Comparison of ENCODE assay signal across 26 cellular contexts in the genomic region with DNA sequence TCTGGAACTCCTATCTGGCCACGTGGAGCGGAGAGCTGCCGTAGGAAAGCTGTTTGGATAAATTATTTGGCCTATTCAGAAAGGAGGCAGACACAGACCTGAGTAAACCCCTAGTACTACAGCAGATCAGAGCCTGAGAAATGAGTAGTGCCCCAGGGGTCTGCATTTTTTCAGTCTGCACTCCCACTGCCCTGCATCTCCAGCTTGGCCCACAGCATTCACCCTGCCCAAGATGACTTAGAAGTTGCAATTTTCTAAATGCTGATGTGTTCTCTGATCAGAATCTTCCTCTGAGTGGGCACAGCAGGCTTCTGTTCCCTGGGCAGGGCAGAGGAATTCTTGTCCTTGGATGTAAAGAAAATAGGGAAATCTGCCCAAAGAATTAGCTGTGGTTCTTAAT. TPM values are rescaled to one million over a fixed set of nuclear protein-coding genes. Genes with fewer than 3 reads are reported as not detected.
"Had no signal": no experiment of that assay in that cellular context is flagged by ENCODE, and none has a peak within 500 bp of the region (broad histone marks: within the 10 kb centered on the region; RNA-seq: fewer than 3 reads in every experiment).

No MANE protein-coding gene starts in this region.

- H3K36me3 ChIP-seq: colonic mucosa, heart right ventricle, ovary, right atrium auricular region, suprapubic skin, thyroid gland, upper lobe of left lung, uterus had no signal

- H3K4me1 ChIP-seq: colonic mucosa, right atrium auricular region, suprapubic skin, uterus had no signal

- H3K9me3 ChIP-seq: colonic mucosa, heart right ventricle, ovary, right atrium auricular region, suprapubic skin, thyroid gland, upper lobe of left lung, uterus had no signal

- ATAC-seq: heart right ventricle; naive thymus-derived CD4-positive, alpha-beta T cell; stimulated activated naive CD8-positive, alpha-beta T cell treated with anti-CD3 and anti-CD28 coated beads, Interleukin-15, Interleukin-2, amounts not matched to agents 100 U/mL and 50 U/mL, for 24 hours had no signal

- H3K4me3 Mint-ChIP-seq: endodermal cell; naive thymus-derived CD4-positive, alpha-beta T cell; nephron progenitor cell had no signal

- H3K4me1 Mint-ChIP-seq: nephron progenitor cell had no signal

- H3K4me3 ChIP-seq: colonic mucosa, heart right ventricle, ovary, right atrium auricular region, suprapubic skin, thyroid gland, upper lobe of left lung, uterus had no signal

- H3K27ac ChIP-seq: colonic mucosa, ovary, right atrium auricular region, suprapubic skin, thyroid gland, uterus had no signal

- DNase-seq: colonic mucosa; effector CD4-positive, alpha-beta T cell; endodermal cell; foreskin melanocyte; heart right ventricle; hypothalamus; kidney glomerular epithelial cell; mammary epithelial cell; naive thymus-derived CD4-positive, alpha-beta T cell; nephron progenitor cell; nucleus accumbens; ovary; small intestine; stimulated activated CD4-positive, alpha-beta T cell treated with anti-CD3 and anti-CD28 coated beads, Interleukin-2, amount 100 ng/mL, for 48 hours; stimulated activated naive CD8-positive, alpha-beta T cell treated with anti-CD3 and anti-CD28 coated beads, Interleukin-15, Interleukin-2, amounts not matched to agents 100 U/mL and 50 U/mL, for 24 hours; thyroid gland; upper lobe of left lung; uterus had no signal

- H3K27me3 ChIP-seq: colonic mucosa, heart right ventricle, ovary, right atrium auricular region, suprapubic skin, thyroid gland, upper lobe of left lung, uterus had no signal

- H3K27ac Mint-ChIP-seq: endodermal cell; naive thymus-derived CD4-positive, alpha-beta T cell; nephron progenitor cell had no signal

RNA-seq across cellular contexts. Expression of a gene that starts 57.1 kb away (rescaled TPM):
- total RNA-seq: endothelial cell of umbilical vein; lower leg skin; mesenteric fat pad; mononuclear cell; naive thymus-derived CD4-positive, alpha-beta T cell; posterior vena cava; right atrium auricular region; thyroid gland had no signal
- polyA plus RNA-seq: endothelial cell of umbilical vein; heart right ventricle; naive thymus-derived CD4-positive, alpha-beta T cell; small intestine had no signal

RNA-seq across cellular contexts. Expression of a gene that starts 57.2 kb away (rescaled TPM):
- total RNA-seq: colonic mucosa; endothelial cell of umbilical vein; glomerular endothelial cell; lower leg skin; mesenteric fat pad; naive thymus-derived CD4-positive, alpha-beta T cell; posterior vena cava; right atrium auricular region; thyroid gland had no signal
- polyA plus RNA-seq: naive thymus-derived CD4-positive, alpha-beta T cell; small intestine had no signal
